Comparison of ENCODE assay signal across 11 cellular contexts in genomic region chr9:129221233-129221632, GRCh38. TPM values are rescaled to one million over a fixed set of nuclear protein-coding genes. Genes with fewer than 3 reads are reported as not detected.
DNase-seq lines count a peak whose midpoint lies in the region; ATAC-seq and TF ChIP-seq lines count a peak whose summit lies in the region.
"Had no signal": no experiment of that assay in that cellular context is flagged by ENCODE, and none has a peak within 500 bp of the region (broad histone marks: within the 10 kb centered on the region; RNA-seq: fewer than 3 reads in every experiment).

No MANE protein-coding gene starts in this region.

- no peaks in the 10 kb centered on the region for H3K9me3 Mint-ChIP-seq in activated CD8-positive, alpha-beta T cell treated with anti-CD3 and anti-CD28 coated beads, Interleukin-2, amount 10 ng/mL, durations not matched to agents 7 days and 5 days (ENCODE audit: insufficient read depth)
- H3K9me3 Mint-ChIP-seq in nephron, result no peaks in the 10 kb centered on the region

- no peaks in the 10 kb centered on the region for H3K36me3 Mint-ChIP-seq in activated CD8-positive, alpha-beta T cell treated with anti-CD3 and anti-CD28 coated beads, Interleukin-2, amount 10 ng/mL, durations not matched to agents 7 days and 5 days (ENCODE audit: low read depth)
- no peaks in the 10 kb centered on the region for H3K36me3 Mint-ChIP-seq in nephron (ENCODE audit: low read depth)

- intact Hi-C loops in posterior vena cava (cut with DNase I), result loop anchor here in 1 of 2 donors (1.0 kb wide), 1 partner anchor 234 kb away; no protein-coding TSS in a partner anchor

- H3K27me3 Mint-ChIP-seq in activated CD8-positive, alpha-beta T cell treated with anti-CD3 and anti-CD28 coated beads, Interleukin-2, amount 10 ng/mL, durations not matched to agents 7 days and 5 days (ENCODE audit: low read depth), result no peaks in the 10 kb centered on the region
- H3K27me3 Mint-ChIP-seq in nephron (ENCODE audit: low read depth), result peaks cover 7% of the 10 kb centered on the region

- peak; percentile 57 for ATAC-seq in HG03159 (IDR thresholded peaks at IDR 0.05; ENCODE audit: unreplicated experiment)
- ATAC-seq in activated CD8-positive, alpha-beta T cell treated with anti-CD3 and anti-CD28 coated beads, Interleukin-2, amount 10 ng/mL, durations not matched to agents 7 days and 5 days, result peak; percentile 83
- no peak for ATAC-seq in GM18858 (IDR thresholded peaks at IDR 0.05; ENCODE audit: unreplicated experiment)

- peak overlapping the region; percentile 81 for H3K27ac Mint-ChIP-seq in activated CD8-positive, alpha-beta T cell treated with anti-CD3 and anti-CD28 coated beads, Interleukin-2, amount 10 ng/mL, durations not matched to agents 7 days and 5 days
- H3K27ac Mint-ChIP-seq in nephron, result peak overlapping the region in 2 of 3 experiments; percentile 2 to 63

- POLR2A ChIA-PET in activated CD8-positive, alpha-beta T cell treated with anti-CD3 and anti-CD28 coated beads, Interleukin-2, amount 10 ng/mL, durations not matched to agents 7 days and 5 days (lab: Charles Lee), result interaction anchor here (0.9 to 1.3 kb wide), 5 partner anchors 13 to 44 kb away, joined by 3 to 6 read pairs (median 4); partner anchors contain the start of gene IER5L
- POLR2A ChIA-PET in GM10248 (lab: Yijun Ruan, JAX), result interaction anchor here (0.7 kb wide), 1 partner anchor 11 kb away, joined by 3 read pairs; no protein-coding TSS in a partner anchor

- H3K4me3 Mint-ChIP-seq in activated CD8-positive, alpha-beta T cell treated with anti-CD3 and anti-CD28 coated beads, Interleukin-2, amount 10 ng/mL, durations not matched to agents 7 days and 5 days, result peak overlapping the region; percentile 29
- H3K4me3 Mint-ChIP-seq in nephron, result no peak overlapping the region

- peaks cover 70% of the 10 kb centered on the region for H3K4me1 Mint-ChIP-seq in activated CD8-positive, alpha-beta T cell treated with anti-CD3 and anti-CD28 coated beads, Interleukin-2, amount 10 ng/mL, durations not matched to agents 7 days and 5 days (ENCODE audit: low read depth)
- H3K4me1 Mint-ChIP-seq in nephron, result peaks cover 37% of the 10 kb centered on the region

- DNase-seq in activated CD8-positive, alpha-beta T cell treated with anti-CD3 and anti-CD28 coated beads, Interleukin-2, amount 10 ng/mL, durations not matched to agents 7 days and 5 days, result peak; percentile 80
- DNase-seq in GM10248 (ENCODE audit: extremely low spot score) (no peak), posterior vena cava (ENCODE audit: low spot score) (no peak)
- DNase-seq: caudate nucleus; NCI-H2029; retina; stimulated activated CD4-positive, alpha-beta T cell treated with anti-CD3 and anti-CD28 coated beads, Interleukin-4, amount 100 ng/mL, for 24 hours had no signal

- no peak for TF ChIP-seq CTCF in GM12875 (IDR thresholded peaks at IDR 0.05; ENCODE audit: borderline replicate concordance, insufficient read depth, low read depth, low read length)
- TF ChIP-seq CTCF in nephron (IDR thresholded peaks at IDR 0.05; ENCODE audit: unreplicated experiment in 3 of 3), result no peak
- TF ChIP-seq CTCF in GM10248 (IDR thresholded peaks at IDR 0.05; ENCODE audit: control extremely low read depth, extremely low read depth, low read depth, missing control alignments), result no peak

- H3K4me3 ChIP-seq in GM12875 (ENCODE audit: low read depth, low read length), result peak overlapping the region; percentile 19

- CTCF ChIA-PET in activated CD8-positive, alpha-beta T cell treated with anti-CD3 and anti-CD28 coated beads, Interleukin-2, amount 10 ng/mL, durations not matched to agents 7 days and 5 days (lab: Charles Lee), result interaction anchor here (0.6 to 2.6 kb wide), 12 partner anchors 11 to 404 kb away, joined by 3 to 11 read pairs (median 5); partner anchors contain the start of gene IER5L
- CTCF ChIA-PET in GM10248 (lab: Yijun Ruan, JAX), result interaction anchor here (0.9 to 1.3 kb wide), 3 partner anchors 11 to 47 kb away, joined by 3 read pairs; no protein-coding TSS in a partner anchor

RNA-seq across cellular contexts. Expression of gene IER5L, which starts 43.2 kb away (rescaled TPM):
- 1 to 10 TPM; 6.0 to 6.1 TPM for total RNA-seq in activated CD8-positive, alpha-beta T cell treated with anti-CD3 and anti-CD28 coated beads, Interleukin-2, amount 10 ng/mL, durations not matched to agents 7 days and 5 days
- total RNA-seq in posterior vena cava, result 10 to 100 TPM; 23.5 to 35.0 TPM
